8 cellular contexts compared by ENCODE assay signal in the genomic region with DNA sequence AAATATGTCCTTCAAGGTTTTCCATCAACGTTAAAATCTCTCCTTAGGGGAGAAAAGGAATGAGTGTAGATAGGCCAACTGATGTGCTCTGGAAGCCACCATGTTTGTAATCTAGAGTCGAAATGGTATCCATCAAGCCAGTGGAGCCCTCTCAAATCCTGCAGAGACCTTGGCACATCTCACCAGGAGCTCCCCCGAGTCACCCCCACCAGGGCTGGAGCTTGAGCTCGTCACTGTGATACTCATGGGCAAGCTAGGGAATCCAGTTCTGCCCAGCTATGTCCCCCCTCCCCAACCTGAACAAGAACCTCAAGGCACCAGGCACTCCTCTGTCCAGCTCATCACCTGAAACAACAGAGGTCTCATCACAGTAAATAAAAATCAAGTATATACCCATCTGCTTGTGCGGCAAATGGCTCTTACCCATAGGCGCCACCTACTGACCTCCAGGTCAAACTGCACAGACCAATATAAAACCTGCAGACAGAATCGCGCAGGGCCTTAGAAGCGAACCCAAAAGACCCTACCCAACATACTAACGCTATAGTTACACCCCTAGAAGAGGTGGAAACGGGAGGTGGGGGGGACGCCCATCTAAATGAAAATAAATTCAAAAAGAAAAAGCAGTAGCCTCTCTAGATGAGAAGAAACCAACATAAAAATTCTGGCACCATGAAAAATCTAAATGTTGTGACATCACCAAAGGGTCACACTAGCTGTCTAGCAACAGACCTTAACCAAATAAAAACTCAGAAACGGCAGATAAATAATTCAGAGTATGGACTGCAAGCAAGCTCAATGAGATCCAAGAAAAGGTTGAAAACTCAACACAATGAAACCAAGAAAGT.
DNase-seq lines count a peak whose midpoint lies in the region; ATAC-seq and TF ChIP-seq lines count a peak whose summit lies in the region.

No MANE protein-coding gene starts in this region.

- no peaks in the 10 kb centered on the region; the same call in 1 of the 2 replicates for H3K9me3 ChIP-seq in SJCRH30 (replicated peaks)

- H3K36me3 Mint-ChIP-seq in stimulated activated naive B cell treated with anti-CD40 and anti-IgM and Interleukin-4, amounts not matched to agents 10 μg/mL and 1 μg/mL and 100 μg/mL, for 72 hours = peaks cover 12 to 22% of the 10 kb centered on the region in 2 donors
- peaks cover 17 to 32% (median 24%) of the 10 kb centered on the region in 3 donors for H3K36me3 Mint-ChIP-seq in naive thymus-derived CD8-positive, alpha-beta T cell

- H3K27me3 ChIP-seq in SJCRH30 = no peaks in the 10 kb centered on the region

- DNase-seq in SIG-M5 treated with dmso at 0.1 percent for 504 hours (lab: John Stamatoyannopoulos, UW; ENCODE audit: unreplicated experiment) (peak; percentile 28), SIG-M5 (lab: John Stamatoyannopoulos, UW) (no peak), SJCRH30 (peak; percentile 12 to 45), foreskin fibroblast (peak in 1 of 2 donors; percentile 52), sciatic nerve (ENCODE audit: low spot score) (no peak)
- DNase-seq in stimulated activated naive B cell treated with anti-CD40 and anti-IgM and Interleukin-4, amounts not matched to agents 10 μg/mL and 1 μg/mL and 100 μg/mL, for 72 hours = no peak
- no peak for DNase-seq in naive thymus-derived CD8-positive, alpha-beta T cell

- peaks cover 11 to 12% of the 10 kb centered on the region in 2 donors for H3K4me1 Mint-ChIP-seq in stimulated activated naive B cell treated with anti-CD40 and anti-IgM and Interleukin-4, amounts not matched to agents 10 μg/mL and 1 μg/mL and 100 μg/mL, for 72 hours
- H3K4me1 Mint-ChIP-seq in naive thymus-derived CD8-positive, alpha-beta T cell = peaks cover 9 to 31% (median 18%) of the 10 kb centered on the region in 4 donors

- H3K27me3 Mint-ChIP-seq in stimulated activated naive B cell treated with anti-CD40 and anti-IgM and Interleukin-4, amounts not matched to agents 10 μg/mL and 1 μg/mL and 100 μg/mL, for 72 hours = peaks cover 0 to 3% of the 10 kb centered on the region in 2 donors
- no peaks in the 10 kb centered on the region for H3K27me3 Mint-ChIP-seq in naive thymus-derived CD8-positive, alpha-beta T cell

- no peaks in the 10 kb centered on the region for H3K36me3 ChIP-seq in SJCRH30

- peak; percentile 43 for TF ChIP-seq CTCF in foreskin fibroblast (IDR thresholded peaks at IDR 0.05; ENCODE audit: low read depth, low read length)

- H3K4me3 ChIP-seq in SJCRH30 (no peak overlapping the region), foreskin fibroblast (ENCODE audit: low read depth in 1 of 2, low read length in 2 of 2) (no peak overlapping the region)

- H3K4me1 ChIP-seq in SJCRH30 = no peaks in the 10 kb centered on the region

- H3K4me3 Mint-ChIP-seq in stimulated activated naive B cell treated with anti-CD40 and anti-IgM and Interleukin-4, amounts not matched to agents 10 μg/mL and 1 μg/mL and 100 μg/mL, for 72 hours = no peak overlapping the region
- H3K4me3 Mint-ChIP-seq in naive thymus-derived CD8-positive, alpha-beta T cell = no peak overlapping the region

- intact Hi-C loops in sciatic nerve (cut with DNase I) = no loop called here

- no peak overlapping the region for H3K27ac ChIP-seq in SJCRH30

- H3K27ac Mint-ChIP-seq in stimulated activated naive B cell treated with anti-CD40 and anti-IgM and Interleukin-4, amounts not matched to agents 10 μg/mL and 1 μg/mL and 100 μg/mL, for 72 hours = peak overlapping the region; percentile 83
- H3K27ac Mint-ChIP-seq in naive thymus-derived CD8-positive, alpha-beta T cell = peak overlapping the region in 1 of 10 donors; percentile 48

- ATAC-seq in HG03039 (IDR thresholded peaks at IDR 0.05; ENCODE audit: unreplicated experiment) (peak; percentile 66), sciatic nerve (no peak)
- peak in 1 of 2 donors; percentile 42 for ATAC-seq in stimulated activated naive B cell treated with anti-CD40 and anti-IgM and Interleukin-4, amounts not matched to agents 10 μg/mL and 1 μg/mL and 100 μg/mL, for 72 hours (replicated peaks)
- ATAC-seq in naive thymus-derived CD8-positive, alpha-beta T cell = no peak

- peaks cover 11 to 24% of the 10 kb centered on the region in 2 donors for H3K9me3 Mint-ChIP-seq in stimulated activated naive B cell treated with anti-CD40 and anti-IgM and Interleukin-4, amounts not matched to agents 10 μg/mL and 1 μg/mL and 100 μg/mL, for 72 hours
- peaks cover 7 to 28% (median 21%) of the 10 kb centered on the region in 9 donors for H3K9me3 Mint-ChIP-seq in naive thymus-derived CD8-positive, alpha-beta T cell

- POLR2A ChIA-PET in naive thymus-derived CD8-positive, alpha-beta T cell (lab: Charles Lee) = no interaction called here

Comparison
In these comparisons a context has a peak if more than half of its experiments do, and no peak if none do; other contexts are left out.
1. DNase-seq: peak in SIG-M5 treated with dmso at 0.1 percent for 504 hours (single experiment) and SJCRH30 (2 of 2); none in SIG-M5 (single experiment), stimulated activated naive B cell treated with anti-CD40 and anti-IgM and Interleukin-4, amounts not matched to agents 10 μg/mL and 1 μg/mL and 100 μg/mL, for 72 hours (single experiment), sciatic nerve (single experiment) and naive thymus-derived CD8-positive, alpha-beta T cell (0 of 10).